8 cellular contexts compared by ENCODE assay signal in genomic region chr11:6655020-6655789, GRCh38. TPM values are rescaled to one million over a fixed set of nuclear protein-coding genes. Genes with fewer than 3 reads are reported as not detected.
DNase-seq lines count a peak whose midpoint lies in the region; ATAC-seq and TF ChIP-seq lines count a peak whose summit lies in the region.

No MANE protein-coding gene starts in this region.

- in situ Hi-C loops in GM23248 (cut with MboI), result no loop called here

- TF ChIP-seq CTCF in right atrium auricular region (IDR thresholded peaks at IDR 0.05), result no peak

- H3K4me2 ChIP-seq in GM23248 (ENCODE audit: unreplicated experiment), result no peak overlapping the region

- H3K27me3 ChIP-seq in GM23248 (replicated peaks; ENCODE audit: insufficient read depth), result 0 out of 2 replicates have a peak, but pooled peaks cover 4% of the 10 kb centered on the region
- H3K27me3 ChIP-seq in right atrium auricular region, result no peaks in the 10 kb centered on the region
- H3K27me3 ChIP-seq in skeletal muscle tissue (ENCODE audit: control insufficient read depth in 3 of 3, insufficient read depth in 3 of 3, low read length in 3 of 3), result peaks cover 10 to 35% (median 24%) of the 10 kb centered on the region in 3 donors

- WGBS in GM23248 (ENCODE audit: low coverage in 1 of 2, low lambda C conversion rate in 2 of 2, missing lambda C conversion rate in 2 of 2), 2 experiments, result 4 to 8% methylated on average over 11 to 40 of the region's 84 CpGs

- H3K9ac ChIP-seq in GM23248, result peak overlapping the region; percentile 31; the same call in 1 of the 2 replicates
- H3K9ac ChIP-seq in skeletal muscle tissue (ENCODE audit: low read depth in 1 of 3, low read length in 3 of 3), result peak overlapping the region in 2 of 3 donors; percentile 46 to 70

- H3K27ac ChIP-seq in GM23248 (no peak overlapping the region), right atrium auricular region (peak overlapping the region; percentile 72 to 79), skeletal muscle tissue (ENCODE audit: low read depth, low read length) (peak overlapping the region; percentile 51)

- H3K27me3 Mint-ChIP-seq in activated T-cell treated with anti-CD3 and anti-CD28 coated beads, Interleukin-2, amount 50 U/mL, for 24 hours, result peaks cover 6% of the 10 kb centered on the region

- no peaks in the 10 kb centered on the region for H3K79me2 ChIP-seq in GM23248 (ENCODE audit: insufficient read depth)

- no peaks in the 10 kb centered on the region for H3K36me3 Mint-ChIP-seq in activated T-cell treated with anti-CD3 and anti-CD28 coated beads, Interleukin-2, amount 50 U/mL, for 24 hours (ENCODE audit: low read depth)

- H3K4me1 ChIP-seq in GM23248 (ENCODE audit: insufficient read depth), result no peaks in the 10 kb centered on the region
- peaks cover 0 to 20% of the 10 kb centered on the region in 2 donors for H3K4me1 ChIP-seq in right atrium auricular region
- peaks cover 3 to 19% (median 11%) of the 10 kb centered on the region in 3 donors for H3K4me1 ChIP-seq in skeletal muscle tissue (ENCODE audit: control insufficient read depth in 3 of 3, insufficient read depth in 3 of 3, low read length in 3 of 3)

- no peak overlapping the region for H3K4me3 Mint-ChIP-seq in activated T-cell treated with anti-CD3 and anti-CD28 coated beads, Interleukin-2, amount 50 U/mL, for 24 hours

- H3F3A ChIP-seq in GM23248 (ENCODE audit: insufficient read depth), result peaks cover 15% of the 10 kb centered on the region

- peak overlapping the region; percentile 58 for H2AFZ ChIP-seq in GM23248

- H3K4me3 ChIP-seq in GM23248, result peak overlapping the region; percentile 61
- H3K4me3 ChIP-seq in right atrium auricular region, result peak overlapping the region; percentile 45 to 55
- H3K4me3 ChIP-seq in skeletal muscle tissue (ENCODE audit: low read length in 3 of 3), result peak overlapping the region; percentile 57 to 66 (median 65)

- no peaks in the 10 kb centered on the region for H3K4me1 Mint-ChIP-seq in activated T-cell treated with anti-CD3 and anti-CD28 coated beads, Interleukin-2, amount 50 U/mL, for 24 hours (ENCODE audit: low read depth)

- DNase-seq in GM23248 (peak; percentile 58), right atrium auricular region (ENCODE audit: low spot score) (peak; percentile 78), superior temporal gyrus (ENCODE audit: extremely low spot score) (no peak), NCI-H2029 treated with DMSO at 0.1 percent for 48 hours (lab: John Stamatoyannopoulos, UW) (no peak)
- peak; percentile 57 for DNase-seq in activated T-cell treated with anti-CD3 and anti-CD28 coated beads, Interleukin-2, amount 50 U/mL, for 24 hours

- H3K9me2 ChIP-seq in GM23248 (ENCODE audit: insufficient read depth), result no peaks in the 10 kb centered on the region

- H3K9me3 ChIP-seq in GM23248 (ENCODE audit: low read depth) (no peaks in the 10 kb centered on the region), right atrium auricular region (no peaks in the 10 kb centered on the region), skeletal muscle tissue (ENCODE audit: control insufficient read depth in 3 of 3, low read length in 3 of 3) (no peaks in the 10 kb centered on the region)

- no peak overlapping the region for H3K27ac Mint-ChIP-seq in activated T-cell treated with anti-CD3 and anti-CD28 coated beads, Interleukin-2, amount 50 U/mL, for 24 hours

- ATAC-seq in HG03139 (IDR thresholded peaks at IDR 0.05; ENCODE audit: unreplicated experiment) (no peak), HG02642 (IDR thresholded peaks at IDR 0.05; ENCODE audit: poor library complexity, unreplicated experiment) (no peak)

- no peaks in the 10 kb centered on the region for H4K20me1 ChIP-seq in GM23248 (ENCODE audit: insufficient read depth)

- H3K9me3 Mint-ChIP-seq in activated T-cell treated with anti-CD3 and anti-CD28 coated beads, Interleukin-2, amount 50 U/mL, for 24 hours, result no peaks in the 10 kb centered on the region

- H3K36me3 ChIP-seq in GM23248 (ENCODE audit: low read depth) (no peaks in the 10 kb centered on the region), right atrium auricular region (no peaks in the 10 kb centered on the region), skeletal muscle tissue (ENCODE audit: control insufficient read depth in 3 of 3, insufficient read depth in 3 of 3, low read length in 3 of 3) (no peaks in the 10 kb centered on the region)

RNA-seq across cellular contexts. Expression of gene DCHS1, which starts 0.4 kb away (rescaled TPM):
- 5.8 and 6.4 TPM in 2 replicates for total RNA-seq in GM23248 (2014; rRNA removed; shearing (Covaris generic))
- 0.86 and 1.1 TPM in 2 replicates for polyA plus RNA-seq in GM23248 (2016; fragmentation: Nextera tagmentation; extraction: Ambion mirVana)
- total RNA-seq in right atrium auricular region, result 10 to 100 TPM in 1 of 2 donors, 1 to 10 TPM in 1; 9.3 to 23.0 TPM
- total RNA-seq in skeletal muscle tissue, result 39.1 TPM

RNA-seq across cellular contexts. Expression of gene MRPL17, which starts 27.9 kb away (rescaled TPM):
- total RNA-seq in GM23248 (2014; rRNA removed; shearing (Covaris generic)), result 53.5 and 104 TPM in 2 replicates
- polyA plus RNA-seq in GM23248 (2016; fragmentation: Nextera tagmentation; extraction: Ambion mirVana), result 107 and 114 TPM in 2 replicates
- total RNA-seq in right atrium auricular region, result 10 to 100 TPM; 30.8 to 97.8 TPM
- total RNA-seq in skeletal muscle tissue, result 33.9 TPM

RNA-seq across cellular contexts. Expression of gene TPP1, which starts 36.0 kb away (rescaled TPM):
- 37.6 and 47.6 TPM in 2 replicates for total RNA-seq in GM23248 (2014; rRNA removed; shearing (Covaris generic))
- polyA plus RNA-seq in GM23248 (2016; fragmentation: Nextera tagmentation; extraction: Ambion mirVana), result 65.2 and 66.3 TPM in 2 replicates
- 10 to 100 TPM; 48.8 to 83.1 TPM for total RNA-seq in right atrium auricular region
- 15.7 TPM for total RNA-seq in skeletal muscle tissue

RNA-seq across cellular contexts. Expression of gene TAF10, which starts 43.2 kb away (rescaled TPM):
- 35.5 and 67.9 TPM in 2 replicates for total RNA-seq in GM23248 (2014; rRNA removed; shearing (Covaris generic))
- 171 and 172 TPM in 2 replicates for polyA plus RNA-seq in GM23248 (2016; fragmentation: Nextera tagmentation; extraction: Ambion mirVana)
- total RNA-seq in right atrium auricular region, result 10 to 100 TPM; 26.6 to 54.0 TPM
- 19.8 TPM for total RNA-seq in skeletal muscle tissue

RNA-seq across cellular contexts. Expression of gene ILK, which starts 51.6 kb away (rescaled TPM):
- 211 and 242 TPM in 2 replicates for total RNA-seq in GM23248 (2014; rRNA removed; shearing (Covaris generic))
- polyA plus RNA-seq in GM23248 (2016; fragmentation: Nextera tagmentation; extraction: Ambion mirVana), result 256 and 264 TPM in 2 replicates
- 100 to 1,000 TPM; 142 to 193 TPM for total RNA-seq in right atrium auricular region
- 106 TPM for total RNA-seq in skeletal muscle tissue

Comparison
In these comparisons a context has a peak if more than half of its experiments do, and no peak if none do; other contexts are left out.
1. DNase-seq: peak in GM23248 (single experiment), activated T-cell treated with anti-CD3 and anti-CD28 coated beads, Interleukin-2, amount 50 U/mL, for 24 hours (single experiment) and right atrium auricular region (single experiment); none in superior temporal gyrus (single experiment) and NCI-H2029 treated with DMSO at 0.1 percent for 48 hours (single experiment).
2. Peak in every context shown above with its lines, with median percentiles within 50 percentile points of each other: H3K4me3 ChIP-seq.